9 cellular contexts compared by ENCODE assay signal in the genomic region with DNA sequence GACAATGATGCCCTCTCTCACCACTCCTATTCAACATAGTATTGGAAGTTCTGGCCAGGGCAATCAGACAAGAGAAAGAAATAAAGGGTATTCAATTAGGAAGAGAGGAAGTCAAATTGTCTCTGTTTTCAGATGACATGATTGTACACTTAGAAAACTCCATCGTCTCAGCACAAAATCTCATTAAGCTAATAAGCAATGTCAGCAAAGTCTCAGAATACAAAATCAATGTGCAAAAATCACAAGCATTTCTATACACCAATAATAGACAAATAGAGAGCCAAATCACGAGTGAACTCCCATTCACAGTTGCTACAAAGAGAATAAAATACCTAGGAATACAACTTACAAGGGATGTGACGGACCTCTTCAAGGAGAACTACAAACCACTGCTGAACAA. TPM values are rescaled to one million over a fixed set of nuclear protein-coding genes. Genes with fewer than 3 reads are reported as not detected.
"Had no signal": no experiment of that assay in that cellular context is flagged by ENCODE, and none has a peak within 500 bp of the region (broad histone marks: within the 10 kb centered on the region; RNA-seq: fewer than 3 reads in every experiment).

No MANE protein-coding gene starts in this region.

RNA-seq across cellular contexts. Expression of a gene that starts 49.1 kb away (rescaled TPM):
- total RNA-seq: OCI-LY7, PC-3, PC-9, Peyer's patch, SJCRH30, SJSA1, SK-MEL-5, T-cell had no signal
- polyA plus RNA-seq: SK-N-SH had no signal
